ENCODE assay signal across 8 cellular contexts in genomic region chr1:16009030-16009460, GRCh38. TPM values are rescaled to one million over a fixed set of nuclear protein-coding genes. Genes with fewer than 3 reads are reported as not detected.
DNase-seq lines count a peak whose midpoint lies in the region; ATAC-seq and TF ChIP-seq lines count a peak whose summit lies in the region.

No MANE protein-coding gene starts in this region.

- H3K27me3 Mint-ChIP-seq in MCF 10A (ENCODE audit: insufficient read depth, unreplicated experiment), result no peaks in the 10 kb centered on the region

- CTCF ChIA-PET in MCF 10A (lab: Yijun Ruan, JAX), result interaction anchor here (0.5 to 4.1 kb wide), 30 partner anchors 9 to 564 kb away, joined by 3 to 45 read pairs (median 4); partner anchors contain the start of genes FAM131C and HSPB7

- no peak for ATAC-seq in HG03342 (IDR thresholded peaks at IDR 0.05; ENCODE audit: unreplicated experiment)

- H3K9me3 Mint-ChIP-seq in MCF 10A (ENCODE audit: unreplicated experiment), result no peaks in the 10 kb centered on the region

- no peak overlapping the region for H3K27ac Mint-ChIP-seq in MCF 10A (ENCODE audit: low read depth, unreplicated experiment)

- peak; percentile 42 for DNase-seq in NOMO-1 treated with DMSO at 0.1 percent for 48 hours (lab: John Stamatoyannopoulos, UW; ENCODE audit: unreplicated experiment)
- no peak for DNase-seq in NOMO-1 treated with dmso at 0.1 percent for 144 hours (lab: John Stamatoyannopoulos, UW; ENCODE audit: unreplicated experiment)
- peak; percentile 20 for DNase-seq in NCI-H2081 treated with DMSO at 0.1 percent for 48 hours (lab: John Stamatoyannopoulos, UW)
- DNase-seq in MCF 10A (ENCODE audit: unreplicated experiment), result peak; percentile 81
- DNase-seq in islet precursor cell, result peak; percentile 95
- DNase-seq in stimulated activated CD4-positive, alpha-beta T cell treated with anti-CD3 and anti-CD28 coated beads, Interleukin-1b, Interleukin-23, amount 100 ng/mL, for 1 hour (ENCODE audit: low read depth in 2 of 2), result peak; percentile 19 to 60

- no TSS peak for BruUV-seq in MCF 10A (replicated peaks; lab: Mats Ljungman, UMichigan)

- POLR2A ChIA-PET in MCF 10A (lab: Yijun Ruan, JAX), result no interaction called here

- no peaks in the 10 kb centered on the region for H3K36me3 Mint-ChIP-seq in MCF 10A (ENCODE audit: insufficient read depth, unreplicated experiment)

- peaks cover 15% of the 10 kb centered on the region for H3K4me1 Mint-ChIP-seq in MCF 10A (ENCODE audit: insufficient read depth, unreplicated experiment)

- H3K27ac ChIP-seq in VCaP, result no peak overlapping the region

- no peak overlapping the region for H3K4me3 Mint-ChIP-seq in MCF 10A (ENCODE audit: unreplicated experiment)

- intact Hi-C loops in MCF 10A (cut with micrococcal nuclease), result loop anchor here (1.0 to 10.0 kb wide), 4 partner anchors 24 to 356 kb away; partner anchors contain the start of gene SZRD1

- TF ChIP-seq CTCF in VCaP (conservative IDR thresholded peaks at IDR 0.05) (peak; percentile 94), MCF 10A (IDR thresholded peaks at IDR 0.05; ENCODE audit: unreplicated experiment) (peak; percentile 97)

RNA-seq across cellular contexts. Expression of gene SRARP, which starts 5.0 kb away (rescaled TPM):
- not detected in 2 replicates for total RNA-seq in MCF 10A (2022)

RNA-seq across cellular contexts. Expression of gene HSPB7, which starts 8.8 kb away (rescaled TPM):
- not detected in 2 replicates for total RNA-seq in MCF 10A (2022)

RNA-seq across cellular contexts. Expression of gene CLCNKA, which starts 12.8 kb away (rescaled TPM):
- not detected in 2 replicates for total RNA-seq in MCF 10A (2022)

RNA-seq across cellular contexts. Expression of gene ZBTB17, which starts 33.1 kb away (rescaled TPM):
- 46.3 and 48.3 TPM in 2 replicates for total RNA-seq in MCF 10A (2022)

RNA-seq across cellular contexts. Expression of gene CLCNKB, which starts 34.5 kb away (rescaled TPM):
- total RNA-seq in MCF 10A (2022), result not detected in 2 replicates
